1 cellular context compared by ENCODE assay signal in the genomic region with DNA sequence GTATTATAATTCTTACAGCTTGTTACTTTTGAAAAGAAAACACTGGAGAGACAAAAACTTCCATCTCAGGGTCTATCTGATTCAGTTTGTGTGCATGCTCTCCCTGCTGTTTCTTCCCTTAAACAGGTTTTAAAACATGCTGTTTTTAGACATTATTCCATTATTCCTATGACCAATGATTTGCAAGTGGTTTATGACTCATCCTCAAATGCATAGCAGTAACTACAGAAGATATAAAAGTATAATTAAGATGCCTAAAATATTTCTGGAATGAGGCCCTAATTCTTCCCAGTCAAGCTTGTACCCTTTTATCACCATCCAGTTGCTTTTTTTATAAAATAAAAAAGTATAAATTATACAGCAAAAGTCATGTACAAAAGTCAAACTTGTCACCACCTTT.
TF ChIP-seq lines count a peak whose summit lies in the region.

No MANE protein-coding gene starts in this region.

TF ChIP-seq in SK-N-SH, 30 proteins besides CTCF, POLR2A, EP300 and RAD21 (continued from another document):
- TF ChIP-seq ZBTB33 (IDR thresholded peaks at IDR 0.05; ENCODE audit: borderline replicate concordance, low read depth) = no peak
- TF ChIP-seq, protein P1, sequence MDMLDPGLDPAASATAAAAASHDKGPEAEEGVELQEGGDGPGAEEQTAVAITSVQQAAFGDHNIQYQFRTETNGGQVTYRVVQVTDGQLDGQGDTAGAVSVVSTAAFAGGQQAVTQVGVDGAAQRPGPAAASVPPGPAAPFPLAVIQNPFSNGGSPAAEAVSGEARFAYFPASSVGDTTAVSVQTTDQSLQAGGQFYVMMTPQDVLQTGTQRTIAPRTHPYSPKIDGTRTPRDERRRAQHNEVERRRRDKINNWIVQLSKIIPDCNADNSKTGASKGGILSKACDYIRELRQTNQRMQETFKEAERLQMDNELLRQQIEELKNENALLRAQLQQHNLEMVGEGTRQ (IDR thresholded peaks at IDR 0.05; ENCODE audit: borderline replicate concordance, low read depth, low read length) = no peak
- TF ChIP-seq RCOR1 (IDR thresholded peaks at IDR 0.05; ENCODE audit: low read length) = no peak
- TF ChIP-seq TCF12 (IDR thresholded peaks at IDR 0.05) = peak; percentile 44; the same call in 1 of the 2 replicates
